1 cellular context compared by ENCODE assay signal in the genomic region with DNA sequence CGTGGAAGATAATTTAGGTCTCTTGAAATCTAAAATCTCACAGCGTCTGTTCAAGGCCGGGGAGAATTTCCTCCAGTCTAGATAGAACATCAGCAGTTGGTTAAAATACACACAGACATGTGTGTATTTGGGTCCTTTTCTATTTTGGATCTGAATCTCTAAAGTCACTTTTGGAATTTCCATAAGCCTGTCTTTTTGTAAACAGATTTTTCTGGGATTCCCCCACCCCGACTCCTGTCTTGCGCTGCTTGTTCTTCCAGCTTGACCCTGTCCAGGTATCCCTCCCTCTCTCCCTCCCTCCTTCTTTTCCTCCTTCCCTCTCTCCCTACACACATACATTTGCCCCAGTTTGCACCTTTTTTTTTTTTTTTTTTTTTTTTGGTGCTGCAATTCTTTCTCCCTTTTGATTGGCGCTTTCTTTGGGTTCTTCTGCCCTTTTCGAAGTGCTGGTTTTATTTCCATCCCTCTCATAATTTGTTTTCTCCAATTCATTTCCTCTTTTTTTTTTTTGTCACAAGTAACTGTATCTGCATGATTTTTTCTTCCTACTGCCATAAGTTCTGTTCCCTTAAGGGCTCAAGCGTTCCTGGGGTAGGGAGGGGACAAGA.
TF ChIP-seq lines count a peak whose summit lies in the region.

No MANE protein-coding gene starts in this region.

TF ChIP-seq in HepG2, 621 proteins besides CTCF, POLR2A, EP300 and RAD21 (continued from another document):
- TF ChIP-seq SALL2 (CRISPR knock-in tag; IDR thresholded peaks at IDR 0.05): 0 out of 2 replicates have a peak, but pooled peaks have one; percentile 9
- TF ChIP-seq PRMT3 (CRISPR knock-in tag; IDR thresholded peaks at IDR 0.05; ENCODE audit: borderline replicate concordance, low read depth): 0 out of 2 replicates have a peak, but pooled peaks have one; percentile 25
- TF ChIP-seq HNRNPK (IDR thresholded peaks at IDR 0.05; ENCODE audit: low read depth, low read length, poor library complexity, severe bottlenecking): peak; percentile 45
TF ChIP-seq in HepG2: peak in this region for 13.
